In the genomic region with DNA sequence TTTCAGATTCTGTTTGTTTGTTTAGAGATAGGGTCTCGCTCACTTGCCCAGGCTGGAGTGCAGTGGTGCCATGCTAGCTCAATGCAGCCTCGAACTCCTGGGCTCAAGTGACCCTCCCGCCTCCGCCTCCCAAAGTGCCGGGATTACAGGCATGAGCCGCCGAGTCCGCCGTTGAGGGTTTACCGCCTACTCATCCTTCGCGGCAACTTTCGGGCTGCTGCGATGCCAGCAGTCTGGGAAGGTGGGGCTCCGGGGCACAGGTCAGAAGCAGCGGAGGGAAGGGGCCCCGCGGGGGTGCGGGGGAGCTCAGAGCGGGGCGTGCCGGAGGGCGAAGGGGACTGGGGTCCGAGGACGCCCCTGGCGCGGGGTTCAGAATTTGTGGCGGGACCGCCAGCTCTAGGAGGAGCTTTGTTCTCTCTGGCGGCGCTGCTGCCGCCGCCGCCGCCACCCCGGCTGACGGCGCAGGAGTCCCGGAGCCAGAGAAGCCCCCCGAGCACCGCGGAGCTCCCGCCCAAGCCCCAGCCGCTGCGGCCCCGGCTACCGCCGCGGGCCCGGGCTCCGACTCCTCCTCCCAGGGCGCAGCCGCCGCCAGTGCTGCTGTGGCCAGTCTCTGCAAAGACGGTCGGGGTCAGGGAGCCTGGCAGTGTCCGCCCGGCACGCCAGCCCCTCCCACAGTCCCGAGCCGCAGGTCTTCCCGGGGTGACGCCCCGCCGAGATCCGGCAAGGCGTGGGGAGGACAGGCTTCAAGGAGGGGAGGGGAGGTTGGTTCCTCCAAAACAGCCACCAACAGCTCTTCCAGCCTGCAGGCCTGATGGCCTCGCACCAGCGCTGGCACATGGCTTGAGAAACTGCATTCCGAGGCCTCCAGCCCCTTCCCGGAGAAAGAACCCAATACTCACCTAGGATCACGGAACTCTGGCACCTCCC, we compare ENCODE assay signal across 1 cellular context.
TF ChIP-seq lines count a peak whose summit lies in the region.

No MANE protein-coding gene starts in this region.

TF ChIP-seq in WTC11, 78 proteins besides CTCF, POLR2A, EP300 and RAD21 (continued from another document and continues in another):
- TF ChIP-seq, protein P1, sequence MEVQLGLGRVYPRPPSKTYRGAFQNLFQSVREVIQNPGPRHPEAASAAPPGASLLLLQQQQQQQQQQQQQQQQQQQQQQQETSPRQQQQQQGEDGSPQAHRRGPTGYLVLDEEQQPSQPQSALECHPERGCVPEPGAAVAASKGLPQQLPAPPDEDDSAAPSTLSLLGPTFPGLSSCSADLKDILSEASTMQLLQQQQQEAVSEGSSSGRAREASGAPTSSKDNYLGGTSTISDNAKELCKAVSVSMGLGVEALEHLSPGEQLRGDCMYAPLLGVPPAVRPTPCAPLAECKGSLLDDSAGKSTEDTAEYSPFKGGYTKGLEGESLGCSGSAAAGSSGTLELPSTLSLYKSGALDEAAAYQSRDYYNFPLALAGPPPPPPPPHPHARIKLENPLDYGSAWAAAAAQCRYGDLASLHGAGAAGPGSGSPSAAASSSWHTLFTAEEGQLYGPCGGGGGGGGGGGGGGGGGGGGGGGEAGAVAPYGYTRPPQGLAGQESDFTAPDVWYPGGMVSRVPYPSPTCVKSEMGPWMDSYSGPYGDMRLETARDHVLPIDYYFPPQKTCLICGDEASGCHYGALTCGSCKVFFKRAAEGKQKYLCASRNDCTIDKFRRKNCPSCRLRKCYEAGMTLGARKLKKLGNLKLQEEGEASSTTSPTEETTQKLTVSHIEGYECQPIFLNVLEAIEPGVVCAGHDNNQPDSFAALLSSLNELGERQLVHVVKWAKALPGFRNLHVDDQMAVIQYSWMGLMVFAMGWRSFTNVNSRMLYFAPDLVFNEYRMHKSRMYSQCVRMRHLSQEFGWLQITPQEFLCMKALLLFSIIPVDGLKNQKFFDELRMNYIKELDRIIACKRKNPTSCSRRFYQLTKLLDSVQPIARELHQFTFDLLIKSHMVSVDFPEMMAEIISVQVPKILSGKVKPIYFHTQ (CRISPR knock-in tag; IDR thresholded peaks at IDR 0.05): no peak
- TF ChIP-seq ZNF121 (CRISPR knock-in tag; IDR thresholded peaks at IDR 0.05): peak; percentile 99
- TF ChIP-seq, protein P2, sequence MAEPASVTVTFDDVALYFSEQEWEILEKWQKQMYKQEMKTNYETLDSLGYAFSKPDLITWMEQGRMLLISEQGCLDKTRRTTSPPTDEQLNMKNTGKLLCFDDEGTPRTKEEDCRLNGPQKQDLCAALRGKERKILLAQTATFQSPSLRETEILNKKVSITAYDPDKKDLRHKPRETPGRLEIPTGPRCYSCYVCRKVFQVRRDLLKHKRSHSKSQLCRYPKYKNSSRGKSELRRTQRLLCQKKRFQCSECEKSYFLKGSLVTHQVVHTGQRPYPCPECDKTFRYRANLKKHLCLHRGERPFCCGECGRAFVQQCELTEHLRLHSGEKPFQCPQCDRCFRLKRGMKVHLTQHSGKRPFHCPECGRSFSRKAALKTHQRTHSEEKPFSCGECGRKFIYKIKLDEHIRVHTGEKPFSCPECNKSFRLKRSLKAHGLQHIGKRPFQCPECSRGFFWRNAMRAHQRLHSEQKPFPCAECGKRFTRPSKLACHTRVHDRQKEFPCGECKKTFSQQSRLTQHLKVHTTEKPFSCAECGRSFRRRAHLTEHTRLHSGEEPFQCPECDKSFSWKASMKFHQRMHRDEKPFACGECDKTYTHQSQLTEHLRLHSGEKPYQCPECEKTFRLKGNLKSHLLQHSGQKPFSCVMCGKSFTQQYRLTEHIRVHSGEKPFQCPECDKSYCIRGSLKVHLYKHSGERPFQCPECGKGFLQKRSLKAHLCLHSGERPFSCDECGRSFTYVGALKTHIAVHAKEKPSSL (CRISPR knock-in tag; conservative IDR thresholded peaks at IDR 0.05): no peak
- TF ChIP-seq GRHL2 (CRISPR knock-in tag; IDR thresholded peaks at IDR 0.05; ENCODE audit: insufficient replicate concordance, severe bottlenecking): no peak
- TF ChIP-seq, protein P3, sequence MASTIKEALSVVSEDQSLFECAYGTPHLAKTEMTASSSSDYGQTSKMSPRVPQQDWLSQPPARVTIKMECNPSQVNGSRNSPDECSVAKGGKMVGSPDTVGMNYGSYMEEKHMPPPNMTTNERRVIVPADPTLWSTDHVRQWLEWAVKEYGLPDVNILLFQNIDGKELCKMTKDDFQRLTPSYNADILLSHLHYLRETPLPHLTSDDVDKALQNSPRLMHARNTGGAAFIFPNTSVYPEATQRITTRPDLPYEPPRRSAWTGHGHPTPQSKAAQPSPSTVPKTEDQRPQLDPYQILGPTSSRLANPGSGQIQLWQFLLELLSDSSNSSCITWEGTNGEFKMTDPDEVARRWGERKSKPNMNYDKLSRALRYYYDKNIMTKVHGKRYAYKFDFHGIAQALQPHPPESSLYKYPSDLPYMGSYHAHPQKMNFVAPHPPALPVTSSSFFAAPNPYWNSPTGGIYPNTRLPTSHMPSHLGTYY (CRISPR knock-in tag; IDR thresholded peaks at IDR 0.05): no peak
- peak; percentile 74 for TF ChIP-seq GTF2I (CRISPR knock-in tag; conservative IDR thresholded peaks at IDR 0.05)
- TF ChIP-seq, protein P4, sequence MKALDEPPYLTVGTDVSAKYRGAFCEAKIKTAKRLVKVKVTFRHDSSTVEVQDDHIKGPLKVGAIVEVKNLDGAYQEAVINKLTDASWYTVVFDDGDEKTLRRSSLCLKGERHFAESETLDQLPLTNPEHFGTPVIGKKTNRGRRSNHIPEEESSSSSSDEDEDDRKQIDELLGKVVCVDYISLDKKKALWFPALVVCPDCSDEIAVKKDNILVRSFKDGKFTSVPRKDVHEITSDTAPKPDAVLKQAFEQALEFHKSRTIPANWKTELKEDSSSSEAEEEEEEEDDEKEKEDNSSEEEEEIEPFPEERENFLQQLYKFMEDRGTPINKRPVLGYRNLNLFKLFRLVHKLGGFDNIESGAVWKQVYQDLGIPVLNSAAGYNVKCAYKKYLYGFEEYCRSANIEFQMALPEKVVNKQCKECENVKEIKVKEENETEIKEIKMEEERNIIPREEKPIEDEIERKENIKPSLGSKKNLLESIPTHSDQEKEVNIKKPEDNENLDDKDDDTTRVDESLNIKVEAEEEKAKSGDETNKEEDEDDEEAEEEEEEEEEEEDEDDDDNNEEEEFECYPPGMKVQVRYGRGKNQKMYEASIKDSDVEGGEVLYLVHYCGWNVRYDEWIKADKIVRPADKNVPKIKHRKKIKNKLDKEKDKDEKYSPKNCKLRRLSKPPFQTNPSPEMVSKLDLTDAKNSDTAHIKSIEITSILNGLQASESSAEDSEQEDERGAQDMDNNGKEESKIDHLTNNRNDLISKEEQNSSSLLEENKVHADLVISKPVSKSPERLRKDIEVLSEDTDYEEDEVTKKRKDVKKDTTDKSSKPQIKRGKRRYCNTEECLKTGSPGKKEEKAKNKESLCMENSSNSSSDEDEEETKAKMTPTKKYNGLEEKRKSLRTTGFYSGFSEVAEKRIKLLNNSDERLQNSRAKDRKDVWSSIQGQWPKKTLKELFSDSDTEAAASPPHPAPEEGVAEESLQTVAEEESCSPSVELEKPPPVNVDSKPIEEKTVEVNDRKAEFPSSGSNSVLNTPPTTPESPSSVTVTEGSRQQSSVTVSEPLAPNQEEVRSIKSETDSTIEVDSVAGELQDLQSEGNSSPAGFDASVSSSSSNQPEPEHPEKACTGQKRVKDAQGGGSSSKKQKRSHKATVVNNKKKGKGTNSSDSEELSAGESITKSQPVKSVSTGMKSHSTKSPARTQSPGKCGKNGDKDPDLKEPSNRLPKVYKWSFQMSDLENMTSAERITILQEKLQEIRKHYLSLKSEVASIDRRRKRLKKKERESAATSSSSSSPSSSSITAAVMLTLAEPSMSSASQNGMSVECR (CRISPR knock-in tag; IDR thresholded peaks at IDR 0.05; ENCODE audit: borderline replicate concordance): 0 out of 2 replicates have a peak, but pooled peaks have one; percentile 34
- no peak for TF ChIP-seq SOX15 (CRISPR knock-in tag; IDR thresholded peaks at IDR 0.05)
- TF ChIP-seq TEAD4 (CRISPR knock-in tag; IDR thresholded peaks at IDR 0.05): no peak
- no peak for TF ChIP-seq JAZF1 (CRISPR knock-in tag; IDR thresholded peaks at IDR 0.05)
- TF ChIP-seq, protein P5, sequence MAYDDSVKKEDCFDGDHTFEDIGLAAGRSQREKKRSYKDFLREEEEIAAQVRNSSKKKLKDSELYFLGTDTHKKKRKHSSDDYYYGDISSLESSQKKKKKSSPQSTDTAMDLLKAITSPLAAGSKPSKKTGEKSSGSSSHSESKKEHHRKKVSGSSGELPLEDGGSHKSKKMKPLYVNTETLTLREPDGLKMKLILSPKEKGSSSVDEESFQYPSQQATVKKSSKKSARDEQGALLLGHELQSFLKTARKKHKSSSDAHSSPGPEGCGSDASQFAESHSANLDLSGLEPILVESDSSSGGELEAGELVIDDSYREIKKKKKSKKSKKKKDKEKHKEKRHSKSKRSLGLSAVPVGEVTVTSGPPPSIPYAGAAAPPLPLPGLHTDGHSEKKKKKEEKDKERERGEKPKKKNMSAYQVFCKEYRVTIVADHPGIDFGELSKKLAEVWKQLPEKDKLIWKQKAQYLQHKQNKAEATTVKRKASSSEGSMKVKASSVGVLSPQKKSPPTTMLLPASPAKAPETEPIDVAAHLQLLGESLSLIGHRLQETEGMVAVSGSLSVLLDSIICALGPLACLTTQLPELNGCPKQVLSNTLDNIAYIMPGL (CRISPR knock-in tag; IDR thresholded peaks at IDR 0.05): no peak; the same call in 1 of the 2 replicates
- TF ChIP-seq, protein P6, sequence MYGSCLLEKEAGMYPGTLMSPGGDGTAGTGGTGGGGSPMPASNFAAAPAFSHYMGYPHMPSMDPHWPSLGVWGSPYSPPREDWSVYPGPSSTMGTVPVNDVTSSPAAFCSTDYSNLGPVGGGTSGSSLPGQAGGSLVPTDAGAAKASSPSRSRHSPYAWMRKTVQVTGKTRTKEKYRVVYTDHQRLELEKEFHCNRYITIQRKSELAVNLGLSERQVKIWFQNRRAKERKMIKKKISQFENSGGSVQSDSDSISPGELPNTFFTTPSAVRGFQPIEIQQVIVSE (CRISPR knock-in tag; IDR thresholded peaks at IDR 0.05; ENCODE audit: borderline replicate concordance): no peak
- no peak for TF ChIP-seq ESRRA (CRISPR knock-in tag; IDR thresholded peaks at IDR 0.05; ENCODE audit: borderline replicate concordance)
- TF ChIP-seq, protein P7, sequence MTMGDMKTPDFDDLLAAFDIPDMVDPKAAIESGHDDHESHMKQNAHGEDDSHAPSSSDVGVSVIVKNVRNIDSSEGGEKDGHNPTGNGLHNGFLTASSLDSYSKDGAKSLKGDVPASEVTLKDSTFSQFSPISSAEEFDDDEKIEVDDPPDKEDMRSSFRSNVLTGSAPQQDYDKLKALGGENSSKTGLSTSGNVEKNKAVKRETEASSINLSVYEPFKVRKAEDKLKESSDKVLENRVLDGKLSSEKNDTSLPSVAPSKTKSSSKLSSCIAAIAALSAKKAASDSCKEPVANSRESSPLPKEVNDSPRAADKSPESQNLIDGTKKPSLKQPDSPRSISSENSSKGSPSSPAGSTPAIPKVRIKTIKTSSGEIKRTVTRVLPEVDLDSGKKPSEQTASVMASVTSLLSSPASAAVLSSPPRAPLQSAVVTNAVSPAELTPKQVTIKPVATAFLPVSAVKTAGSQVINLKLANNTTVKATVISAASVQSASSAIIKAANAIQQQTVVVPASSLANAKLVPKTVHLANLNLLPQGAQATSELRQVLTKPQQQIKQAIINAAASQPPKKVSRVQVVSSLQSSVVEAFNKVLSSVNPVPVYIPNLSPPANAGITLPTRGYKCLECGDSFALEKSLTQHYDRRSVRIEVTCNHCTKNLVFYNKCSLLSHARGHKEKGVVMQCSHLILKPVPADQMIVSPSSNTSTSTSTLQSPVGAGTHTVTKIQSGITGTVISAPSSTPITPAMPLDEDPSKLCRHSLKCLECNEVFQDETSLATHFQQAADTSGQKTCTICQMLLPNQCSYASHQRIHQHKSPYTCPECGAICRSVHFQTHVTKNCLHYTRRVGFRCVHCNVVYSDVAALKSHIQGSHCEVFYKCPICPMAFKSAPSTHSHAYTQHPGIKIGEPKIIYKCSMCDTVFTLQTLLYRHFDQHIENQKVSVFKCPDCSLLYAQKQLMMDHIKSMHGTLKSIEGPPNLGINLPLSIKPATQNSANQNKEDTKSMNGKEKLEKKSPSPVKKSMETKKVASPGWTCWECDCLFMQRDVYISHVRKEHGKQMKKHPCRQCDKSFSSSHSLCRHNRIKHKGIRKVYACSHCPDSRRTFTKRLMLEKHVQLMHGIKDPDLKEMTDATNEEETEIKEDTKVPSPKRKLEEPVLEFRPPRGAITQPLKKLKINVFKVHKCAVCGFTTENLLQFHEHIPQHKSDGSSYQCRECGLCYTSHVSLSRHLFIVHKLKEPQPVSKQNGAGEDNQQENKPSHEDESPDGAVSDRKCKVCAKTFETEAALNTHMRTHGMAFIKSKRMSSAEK (CRISPR knock-in tag; IDR thresholded peaks at IDR 0.05; ENCODE audit: borderline replicate concordance): no peak
- TF ChIP-seq NFYB (CRISPR knock-in tag; conservative IDR thresholded peaks at IDR 0.05; ENCODE audit: low read depth): peak; percentile 18; the same call in 1 of the 2 replicates
- peak; percentile 53; the same call in 1 of the 2 replicates for TF ChIP-seq TEAD1 (CRISPR knock-in tag; IDR thresholded peaks at IDR 0.05)
- no peak for TF ChIP-seq FOXJ3 (CRISPR knock-in tag; IDR thresholded peaks at IDR 0.05; ENCODE audit: borderline replicate concordance)
- TF ChIP-seq ZNF416 (CRISPR knock-in tag; IDR thresholded peaks at IDR 0.05): no peak
- TF ChIP-seq SP1 (CRISPR knock-in tag; conservative IDR thresholded peaks at IDR 0.05): 0 out of 2 replicates have a peak, but pooled peaks have one; percentile 17
- peak; percentile 54; the same call in 1 of the 2 replicates for TF ChIP-seq RELA (CRISPR knock-in tag; IDR thresholded peaks at IDR 0.05; ENCODE audit: borderline replicate concordance)
- no peak for TF ChIP-seq ZNF317 (CRISPR knock-in tag; IDR thresholded peaks at IDR 0.05; ENCODE audit: borderline replicate concordance, low read depth)
- TF ChIP-seq, protein P8, sequence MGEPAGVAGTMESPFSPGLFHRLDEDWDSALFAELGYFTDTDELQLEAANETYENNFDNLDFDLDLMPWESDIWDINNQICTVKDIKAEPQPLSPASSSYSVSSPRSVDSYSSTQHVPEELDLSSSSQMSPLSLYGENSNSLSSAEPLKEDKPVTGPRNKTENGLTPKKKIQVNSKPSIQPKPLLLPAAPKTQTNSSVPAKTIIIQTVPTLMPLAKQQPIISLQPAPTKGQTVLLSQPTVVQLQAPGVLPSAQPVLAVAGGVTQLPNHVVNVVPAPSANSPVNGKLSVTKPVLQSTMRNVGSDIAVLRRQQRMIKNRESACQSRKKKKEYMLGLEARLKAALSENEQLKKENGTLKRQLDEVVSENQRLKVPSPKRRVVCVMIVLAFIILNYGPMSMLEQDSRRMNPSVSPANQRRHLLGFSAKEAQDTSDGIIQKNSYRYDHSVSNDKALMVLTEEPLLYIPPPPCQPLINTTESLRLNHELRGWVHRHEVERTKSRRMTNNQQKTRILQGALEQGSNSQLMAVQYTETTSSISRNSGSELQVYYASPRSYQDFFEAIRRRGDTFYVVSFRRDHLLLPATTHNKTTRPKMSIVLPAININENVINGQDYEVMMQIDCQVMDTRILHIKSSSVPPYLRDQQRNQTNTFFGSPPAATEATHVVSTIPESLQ (CRISPR knock-in tag; IDR thresholded peaks at IDR 0.05): no peak
- 0 out of 2 replicates have a peak, but pooled peaks have one; percentile 64 for TF ChIP-seq ZNF232 (CRISPR knock-in tag; IDR thresholded peaks at IDR 0.05)
- no peak; the same call in 1 of the 2 replicates for TF ChIP-seq SMAD3 (CRISPR knock-in tag; IDR thresholded peaks at IDR 0.05; ENCODE audit: borderline replicate concordance)
- TF ChIP-seq, protein P9, sequence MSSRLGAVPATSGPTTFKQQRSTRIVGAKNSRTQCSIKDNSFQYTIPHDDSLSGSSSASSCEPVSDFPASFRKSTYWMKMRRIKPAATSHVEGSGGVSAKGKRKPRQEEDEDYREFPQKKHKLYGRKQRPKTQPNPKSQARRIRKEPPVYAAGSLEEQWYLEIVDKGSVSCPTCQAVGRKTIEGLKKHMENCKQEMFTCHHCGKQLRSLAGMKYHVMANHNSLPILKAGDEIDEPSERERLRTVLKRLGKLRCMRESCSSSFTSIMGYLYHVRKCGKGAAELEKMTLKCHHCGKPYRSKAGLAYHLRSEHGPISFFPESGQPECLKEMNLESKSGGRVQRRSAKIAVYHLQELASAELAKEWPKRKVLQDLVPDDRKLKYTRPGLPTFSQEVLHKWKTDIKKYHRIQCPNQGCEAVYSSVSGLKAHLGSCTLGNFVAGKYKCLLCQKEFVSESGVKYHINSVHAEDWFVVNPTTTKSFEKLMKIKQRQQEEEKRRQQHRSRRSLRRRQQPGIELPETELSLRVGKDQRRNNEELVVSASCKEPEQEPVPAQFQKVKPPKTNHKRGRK (CRISPR knock-in tag; IDR thresholded peaks at IDR 0.05; ENCODE audit: borderline replicate concordance): no peak
- TF ChIP-seq IRF2 (CRISPR knock-in tag; IDR thresholded peaks at IDR 0.05; ENCODE audit: borderline replicate concordance, low read depth): no peak
